ENCODE assay signal across 1 cellular context in the genomic region with DNA sequence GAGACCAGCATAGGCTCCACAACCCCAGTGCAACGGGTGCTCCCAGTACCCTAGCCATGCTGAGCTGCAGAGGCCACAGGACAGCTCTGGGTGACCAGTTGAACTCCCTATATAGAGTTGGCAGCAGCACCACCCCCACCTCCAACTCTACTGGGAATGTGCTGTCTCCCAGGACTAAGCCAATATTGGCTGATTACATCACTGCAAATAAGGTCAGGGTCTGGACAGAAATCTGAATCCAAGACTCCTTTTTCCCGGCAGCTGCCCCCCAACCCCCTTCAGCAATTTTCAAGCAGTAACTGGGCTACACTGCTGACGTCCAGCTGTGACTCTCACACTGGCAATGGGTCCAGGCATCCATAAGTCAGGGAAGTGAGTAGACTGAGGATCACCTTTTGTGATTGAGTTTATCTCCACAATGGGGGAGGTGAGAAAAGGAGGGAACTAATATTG.
TF ChIP-seq lines count a peak whose summit lies in the region.

A gene with protein sequence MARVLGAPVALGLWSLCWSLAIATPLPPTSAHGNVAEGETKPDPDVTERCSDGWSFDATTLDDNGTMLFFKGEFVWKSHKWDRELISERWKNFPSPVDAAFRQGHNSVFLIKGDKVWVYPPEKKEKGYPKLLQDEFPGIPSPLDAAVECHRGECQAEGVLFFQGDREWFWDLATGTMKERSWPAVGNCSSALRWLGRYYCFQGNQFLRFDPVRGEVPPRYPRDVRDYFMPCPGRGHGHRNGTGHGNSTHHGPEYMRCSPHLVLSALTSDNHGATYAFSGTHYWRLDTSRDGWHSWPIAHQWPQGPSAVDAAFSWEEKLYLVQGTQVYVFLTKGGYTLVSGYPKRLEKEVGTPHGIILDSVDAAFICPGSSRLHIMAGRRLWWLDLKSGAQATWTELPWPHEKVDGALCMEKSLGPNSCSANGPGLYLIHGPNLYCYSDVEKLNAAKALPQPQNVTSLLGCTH (minus strand): TSS at position 82 of the 453 bp plus-strand sequence. CDS start 24 bp downstream, at position 58.

TF ChIP-seq in HepG2, 621 proteins besides CTCF, POLR2A, EP300 and RAD21 (continued from another document and continues in another):
- TF ChIP-seq, protein P1, sequence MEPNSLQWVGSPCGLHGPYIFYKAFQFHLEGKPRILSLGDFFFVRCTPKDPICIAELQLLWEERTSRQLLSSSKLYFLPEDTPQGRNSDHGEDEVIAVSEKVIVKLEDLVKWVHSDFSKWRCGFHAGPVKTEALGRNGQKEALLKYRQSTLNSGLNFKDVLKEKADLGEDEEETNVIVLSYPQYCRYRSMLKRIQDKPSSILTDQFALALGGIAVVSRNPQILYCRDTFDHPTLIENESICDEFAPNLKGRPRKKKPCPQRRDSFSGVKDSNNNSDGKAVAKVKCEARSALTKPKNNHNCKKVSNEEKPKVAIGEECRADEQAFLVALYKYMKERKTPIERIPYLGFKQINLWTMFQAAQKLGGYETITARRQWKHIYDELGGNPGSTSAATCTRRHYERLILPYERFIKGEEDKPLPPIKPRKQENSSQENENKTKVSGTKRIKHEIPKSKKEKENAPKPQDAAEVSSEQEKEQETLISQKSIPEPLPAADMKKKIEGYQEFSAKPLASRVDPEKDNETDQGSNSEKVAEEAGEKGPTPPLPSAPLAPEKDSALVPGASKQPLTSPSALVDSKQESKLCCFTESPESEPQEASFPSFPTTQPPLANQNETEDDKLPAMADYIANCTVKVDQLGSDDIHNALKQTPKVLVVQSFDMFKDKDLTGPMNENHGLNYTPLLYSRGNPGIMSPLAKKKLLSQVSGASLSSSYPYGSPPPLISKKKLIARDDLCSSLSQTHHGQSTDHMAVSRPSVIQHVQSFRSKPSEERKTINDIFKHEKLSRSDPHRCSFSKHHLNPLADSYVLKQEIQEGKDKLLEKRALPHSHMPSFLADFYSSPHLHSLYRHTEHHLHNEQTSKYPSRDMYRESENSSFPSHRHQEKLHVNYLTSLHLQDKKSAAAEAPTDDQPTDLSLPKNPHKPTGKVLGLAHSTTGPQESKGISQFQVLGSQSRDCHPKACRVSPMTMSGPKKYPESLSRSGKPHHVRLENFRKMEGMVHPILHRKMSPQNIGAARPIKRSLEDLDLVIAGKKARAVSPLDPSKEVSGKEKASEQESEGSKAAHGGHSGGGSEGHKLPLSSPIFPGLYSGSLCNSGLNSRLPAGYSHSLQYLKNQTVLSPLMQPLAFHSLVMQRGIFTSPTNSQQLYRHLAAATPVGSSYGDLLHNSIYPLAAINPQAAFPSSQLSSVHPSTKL (CRISPR knock-in tag; IDR thresholded peaks at IDR 0.05): peak; percentile 86
- TF ChIP-seq NFKB2 (CRISPR knock-in tag; IDR thresholded peaks at IDR 0.05; ENCODE audit: borderline replicate concordance) (no peak), ZNF788 (CRISPR knock-in tag; IDR thresholded peaks at IDR 0.05; ENCODE audit: borderline replicate concordance) (no peak; the same call in 1 of the 2 replicates), MATR3 (CRISPR knock-in tag; IDR thresholded peaks at IDR 0.05) (no peak), MIER3 (CRISPR knock-in tag; IDR thresholded peaks at IDR 0.05; ENCODE audit: borderline replicate concordance) (0 out of 2 replicates have a peak, but pooled peaks have one; percentile 28), NFKBIZ (CRISPR knock-in tag; IDR thresholded peaks at IDR 0.05) (peak; percentile 46; the same call in 1 of the 2 replicates), SOX6 (IDR thresholded peaks at IDR 0.05) (no peak), SOX6 (CRISPR knock-in tag; IDR thresholded peaks at IDR 0.05) (peak; percentile 74), FOXM1 (CRISPR knock-in tag; IDR thresholded peaks at IDR 0.05) (no peak), DMAP1 (CRISPR knock-in tag; IDR thresholded peaks at IDR 0.05) (no peak), ZNF792 (CRISPR knock-in tag; IDR thresholded peaks at IDR 0.05) (peak; percentile 40; the same call in 1 of the 2 replicates), NCOA2 (CRISPR knock-in tag; IDR thresholded peaks at IDR 0.05) (peak; percentile 93), POLR2G (IDR thresholded peaks at IDR 0.05; ENCODE audit: low read depth, low read length) (peak; percentile 61), ZFP36 (IDR thresholded peaks at IDR 0.05; ENCODE audit: borderline replicate concordance, low read depth, low read length, partially characterized antibody) (no peak), ZNF598 (CRISPR knock-in tag; IDR thresholded peaks at IDR 0.05; ENCODE audit: borderline replicate concordance) (no peak), DPF2 (CRISPR knock-in tag; IDR thresholded peaks at IDR 0.05; ENCODE audit: borderline replicate concordance, low read depth) (peak; percentile 53; the same call in 1 of the 2 replicates), ZFP1 (CRISPR knock-in tag; IDR thresholded peaks at IDR 0.05) (no peak), CREB1 (IDR thresholded peaks at IDR 0.05) (no peak), CREB1 (CRISPR knock-in tag; IDR thresholded peaks at IDR 0.05) (0 out of 2 replicates have a peak, but pooled peaks have one; percentile 34), SOX13 (IDR thresholded peaks at IDR 0.05) (no peak), SOX13 (CRISPR knock-in tag; conservative IDR thresholded peaks at IDR 0.05 in 1 of 2, IDR thresholded peaks at IDR 0.05 in 1 of 2) (peak in 1 of 2 experiments; percentile 81; a peak in 2 of 4 replicates), TOE1 (CRISPR knock-in tag; IDR thresholded peaks at IDR 0.05) (no peak), CC2D1A (CRISPR knock-in tag; IDR thresholded peaks at IDR 0.05) (no peak), TGIF2 (CRISPR knock-in tag; IDR thresholded peaks at IDR 0.05) (no peak), ZNF746 (CRISPR knock-in tag; IDR thresholded peaks at IDR 0.05) (no peak), XBP1 (CRISPR knock-in tag; IDR thresholded peaks at IDR 0.05) (no peak), PHF21A (CRISPR knock-in tag; IDR thresholded peaks at IDR 0.05) (peak; percentile 74), SMYD3 (CRISPR knock-in tag; IDR thresholded peaks at IDR 0.05) (no peak), RORA (CRISPR knock-in tag; IDR thresholded peaks at IDR 0.05) (no peak), RBFOX2 (IDR thresholded peaks at IDR 0.05; ENCODE audit: low read depth, low read length) (no peak), RBAK (CRISPR knock-in tag; IDR thresholded peaks at IDR 0.05) (no peak)
- TF ChIP-seq, protein P2, sequence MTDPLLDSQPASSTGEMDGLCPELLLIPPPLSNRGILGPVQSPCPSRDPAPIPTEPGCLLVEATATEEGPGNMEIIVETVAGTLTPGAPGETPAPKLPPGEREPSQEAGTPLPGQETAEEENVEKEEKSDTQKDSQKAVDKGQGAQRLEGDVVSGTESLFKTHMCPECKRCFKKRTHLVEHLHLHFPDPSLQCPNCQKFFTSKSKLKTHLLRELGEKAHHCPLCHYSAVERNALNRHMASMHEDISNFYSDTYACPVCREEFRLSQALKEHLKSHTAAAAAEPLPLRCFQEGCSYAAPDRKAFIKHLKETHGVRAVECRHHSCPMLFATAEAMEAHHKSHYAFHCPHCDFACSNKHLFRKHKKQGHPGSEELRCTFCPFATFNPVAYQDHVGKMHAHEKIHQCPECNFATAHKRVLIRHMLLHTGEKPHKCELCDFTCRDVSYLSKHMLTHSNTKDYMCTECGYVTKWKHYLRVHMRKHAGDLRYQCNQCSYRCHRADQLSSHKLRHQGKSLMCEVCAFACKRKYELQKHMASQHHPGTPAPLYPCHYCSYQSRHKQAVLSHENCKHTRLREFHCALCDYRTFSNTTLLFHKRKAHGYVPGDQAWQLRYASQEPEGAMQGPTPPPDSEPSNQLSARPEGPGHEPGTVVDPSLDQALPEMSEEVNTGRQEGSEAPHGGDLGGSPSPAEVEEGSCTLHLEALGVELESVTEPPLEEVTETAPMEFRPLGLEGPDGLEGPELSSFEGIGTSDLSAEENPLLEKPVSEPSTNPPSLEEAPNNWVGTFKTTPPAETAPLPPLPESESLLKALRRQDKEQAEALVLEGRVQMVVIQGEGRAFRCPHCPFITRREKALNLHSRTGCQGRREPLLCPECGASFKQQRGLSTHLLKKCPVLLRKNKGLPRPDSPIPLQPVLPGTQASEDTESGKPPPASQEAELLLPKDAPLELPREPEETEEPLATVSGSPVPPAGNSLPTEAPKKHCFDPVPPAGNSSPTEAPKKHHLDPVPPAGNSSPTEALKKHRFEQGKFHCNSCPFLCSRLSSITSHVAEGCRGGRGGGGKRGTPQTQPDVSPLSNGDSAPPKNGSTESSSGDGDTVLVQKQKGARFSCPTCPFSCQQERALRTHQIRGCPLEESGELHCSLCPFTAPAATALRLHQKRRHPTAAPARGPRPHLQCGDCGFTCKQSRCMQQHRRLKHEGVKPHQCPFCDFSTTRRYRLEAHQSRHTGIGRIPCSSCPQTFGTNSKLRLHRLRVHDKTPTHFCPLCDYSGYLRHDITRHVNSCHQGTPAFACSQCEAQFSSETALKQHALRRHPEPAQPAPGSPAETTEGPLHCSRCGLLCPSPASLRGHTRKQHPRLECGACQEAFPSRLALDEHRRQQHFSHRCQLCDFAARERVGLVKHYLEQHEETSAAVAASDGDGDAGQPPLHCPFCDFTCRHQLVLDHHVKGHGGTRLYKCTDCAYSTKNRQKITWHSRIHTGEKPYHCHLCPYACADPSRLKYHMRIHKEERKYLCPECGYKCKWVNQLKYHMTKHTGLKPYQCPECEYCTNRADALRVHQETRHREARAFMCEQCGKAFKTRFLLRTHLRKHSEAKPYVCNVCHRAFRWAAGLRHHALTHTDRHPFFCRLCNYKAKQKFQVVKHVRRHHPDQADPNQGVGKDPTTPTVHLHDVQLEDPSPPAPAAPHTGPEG (CRISPR knock-in tag; IDR thresholded peaks at IDR 0.05): no peak
- TF ChIP-seq, protein P3, sequence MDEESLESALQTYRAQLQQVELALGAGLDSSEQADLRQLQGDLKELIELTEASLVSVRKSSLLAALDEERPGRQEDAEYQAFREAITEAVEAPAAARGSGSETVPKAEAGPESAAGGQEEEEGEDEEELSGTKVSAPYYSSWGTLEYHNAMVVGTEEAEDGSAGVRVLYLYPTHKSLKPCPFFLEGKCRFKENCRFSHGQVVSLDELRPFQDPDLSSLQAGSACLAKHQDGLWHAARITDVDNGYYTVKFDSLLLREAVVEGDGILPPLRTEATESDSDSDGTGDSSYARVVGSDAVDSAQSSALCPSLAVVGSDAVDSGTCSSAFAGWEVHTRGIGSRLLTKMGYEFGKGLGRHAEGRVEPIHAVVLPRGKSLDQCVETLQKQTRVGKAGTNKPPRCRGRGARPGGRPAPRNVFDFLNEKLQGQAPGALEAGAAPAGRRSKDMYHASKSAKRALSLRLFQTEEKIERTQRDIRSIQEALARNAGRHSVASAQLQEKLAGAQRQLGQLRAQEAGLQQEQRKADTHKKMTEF (CRISPR knock-in tag; IDR thresholded peaks at IDR 0.05): peak; percentile 69; the same call in 1 of the 2 replicates
- TF ChIP-seq, protein P4, sequence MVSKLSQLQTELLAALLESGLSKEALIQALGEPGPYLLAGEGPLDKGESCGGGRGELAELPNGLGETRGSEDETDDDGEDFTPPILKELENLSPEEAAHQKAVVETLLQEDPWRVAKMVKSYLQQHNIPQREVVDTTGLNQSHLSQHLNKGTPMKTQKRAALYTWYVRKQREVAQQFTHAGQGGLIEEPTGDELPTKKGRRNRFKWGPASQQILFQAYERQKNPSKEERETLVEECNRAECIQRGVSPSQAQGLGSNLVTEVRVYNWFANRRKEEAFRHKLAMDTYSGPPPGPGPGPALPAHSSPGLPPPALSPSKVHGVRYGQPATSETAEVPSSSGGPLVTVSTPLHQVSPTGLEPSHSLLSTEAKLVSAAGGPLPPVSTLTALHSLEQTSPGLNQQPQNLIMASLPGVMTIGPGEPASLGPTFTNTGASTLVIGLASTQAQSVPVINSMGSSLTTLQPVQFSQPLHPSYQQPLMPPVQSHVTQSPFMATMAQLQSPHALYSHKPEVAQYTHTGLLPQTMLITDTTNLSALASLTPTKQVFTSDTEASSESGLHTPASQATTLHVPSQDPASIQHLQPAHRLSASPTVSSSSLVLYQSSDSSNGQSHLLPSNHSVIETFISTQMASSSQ (IDR thresholded peaks at IDR 0.05; ENCODE audit: low read depth): 0 out of 2 replicates have a peak, but pooled peaks have one; percentile 36
- TF ChIP-seq, protein P4 (CRISPR knock-in tag; IDR thresholded peaks at IDR 0.05; ENCODE audit: borderline replicate concordance): peak; percentile 71
- TF ChIP-seq, protein P5, sequence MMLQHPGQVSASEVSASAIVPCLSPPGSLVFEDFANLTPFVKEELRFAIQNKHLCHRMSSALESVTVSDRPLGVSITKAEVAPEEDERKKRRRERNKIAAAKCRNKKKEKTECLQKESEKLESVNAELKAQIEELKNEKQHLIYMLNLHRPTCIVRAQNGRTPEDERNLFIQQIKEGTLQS (CRISPR knock-in tag; IDR thresholded peaks at IDR 0.05): peak; percentile 80; the same call in 1 of the 2 replicates
- TF ChIP-seq, protein P6, sequence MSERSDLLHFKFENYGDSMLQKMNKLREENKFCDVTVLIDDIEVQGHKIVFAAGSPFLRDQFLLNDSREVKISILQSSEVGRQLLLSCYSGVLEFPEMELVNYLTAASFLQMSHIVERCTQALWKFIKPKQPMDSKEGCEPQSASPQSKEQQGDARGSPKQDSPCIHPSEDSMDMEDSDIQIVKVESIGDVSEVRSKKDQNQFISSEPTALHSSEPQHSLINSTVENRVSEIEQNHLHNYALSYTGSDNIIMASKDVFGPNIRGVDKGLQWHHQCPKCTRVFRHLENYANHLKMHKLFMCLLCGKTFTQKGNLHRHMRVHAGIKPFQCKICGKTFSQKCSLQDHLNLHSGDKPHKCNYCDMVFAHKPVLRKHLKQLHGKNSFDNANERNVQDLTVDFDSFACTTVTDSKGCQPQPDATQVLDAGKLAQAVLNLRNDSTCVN (CRISPR knock-in tag; IDR thresholded peaks at IDR 0.05; ENCODE audit: borderline replicate concordance): no peak
